Comparison of ENCODE assay signal across 13 cellular contexts in genomic region chr3:143650827-143651226, GRCh38.
DNase-seq lines count a peak whose midpoint lies in the region; ATAC-seq and TF ChIP-seq lines count a peak whose summit lies in the region.
"Had no signal": no experiment of that assay in that cellular context is flagged by ENCODE, and none has a peak within 500 bp of the region (broad histone marks: within the 10 kb centered on the region; RNA-seq: fewer than 3 reads in every experiment).

No MANE protein-coding gene starts in this region.

- no peaks in the 10 kb centered on the region for H3K9me3 Mint-ChIP-seq in nephron
- H3K9me3 Mint-ChIP-seq: CD8-positive, alpha-beta T cell had no signal

- H3K4me2 ChIP-seq in smooth muscle cell: no peak overlapping the region
- H3K4me2 ChIP-seq: A549 had no signal

- no peak for ATAC-seq in GM19328 (IDR thresholded peaks at IDR 0.05; ENCODE audit: unreplicated experiment)
- no peak for ATAC-seq in GM21390 (IDR thresholded peaks at IDR 0.05; ENCODE audit: unreplicated experiment)
- ATAC-seq: A549; CD8-positive, alpha-beta T cell; HCT116 had no signal

- no peaks in the 10 kb centered on the region for H3K36me3 Mint-ChIP-seq in nephron (ENCODE audit: low read depth)

- H3K27me3 ChIP-seq in adipocyte (replicated peaks; ENCODE audit: control insufficient read depth, insufficient read depth, low read length): no peaks in the 10 kb centered on the region
- no peaks in the 10 kb centered on the region for H3K27me3 ChIP-seq in smooth muscle cell (ENCODE audit: low read depth)

- peak overlapping the region in 2 of 3 experiments; percentile 44 to 56 for H3K27ac Mint-ChIP-seq in nephron
- H3K27ac Mint-ChIP-seq: CD14-positive monocyte; CD8-positive, alpha-beta T cell had no signal

- DNase-seq in Kasumi-1 (lab: John Stamatoyannopoulos, UW): peak; percentile 12 to 28
- DNase-seq in adipocyte (ENCODE audit: low read depth): no peak
- no peak for DNase-seq in smooth muscle cell (lab: John Stamatoyannopoulos, UW; ENCODE audit: unreplicated experiment)
- DNase-seq: CD8-positive, alpha-beta T cell; COR-L47; DMS79 treated with DMSO at 0.1 percent for 48 hours; EL had no signal

- H3K27me3 Mint-ChIP-seq in nephron (ENCODE audit: low read depth): no peaks in the 10 kb centered on the region

- H3K4me1 ChIP-seq in adipocyte (ENCODE audit: control insufficient read depth, insufficient read depth, low read length) (peaks cover 61% of the 10 kb centered on the region), smooth muscle cell (ENCODE audit: low read depth) (no peaks in the 10 kb centered on the region)
- H3K4me1 ChIP-seq: A549 had no signal

- H3F3A ChIP-seq in smooth muscle cell (ENCODE audit: low read depth): no peaks in the 10 kb centered on the region

- 86% methylated on average over 1 of the region's 1 CpG for WGBS in smooth muscle cell (ENCODE audit: low lambda C conversion rate)

- no peak overlapping the region for H3K4me3 Mint-ChIP-seq in nephron
- H3K4me3 Mint-ChIP-seq: CD14-positive monocyte; CD8-positive, alpha-beta T cell had no signal

- H3K36me3 ChIP-seq in adipocyte (ENCODE audit: control insufficient read depth, insufficient read depth, low read length, severe bottlenecking) (peaks cover 3% of the 10 kb centered on the region), smooth muscle cell (ENCODE audit: low read depth) (no peaks in the 10 kb centered on the region)

- no peak overlapping the region for H3K27ac ChIP-seq in smooth muscle cell (ENCODE audit: low read depth)
- H3K27ac ChIP-seq: A549 had no signal

- no peak overlapping the region for H3K4me3 ChIP-seq in adipocyte (ENCODE audit: low read length)
- H3K4me3 ChIP-seq in smooth muscle cell: no peak overlapping the region
- H3K4me3 ChIP-seq: A549 had no signal

- no peaks in the 10 kb centered on the region for H4K20me1 ChIP-seq in smooth muscle cell (ENCODE audit: low read depth)

- no peaks in the 10 kb centered on the region for H3K9me3 ChIP-seq in adipocyte (ENCODE audit: control insufficient read depth, low read length)
- no peaks in the 10 kb centered on the region for H3K9me3 ChIP-seq in smooth muscle cell (replicated peaks; ENCODE audit: low read depth)
- H3K9me3 ChIP-seq: A549 had no signal

- H3K79me2 ChIP-seq in smooth muscle cell (ENCODE audit: low read depth): no peaks in the 10 kb centered on the region

- H3K9ac ChIP-seq in adipocyte (ENCODE audit: low read length): peak overlapping the region; percentile 88
- H3K9ac ChIP-seq in smooth muscle cell (ENCODE audit: low read depth): no peak overlapping the region

- TF ChIP-seq CTCF in nephron (IDR thresholded peaks at IDR 0.05; ENCODE audit: unreplicated experiment in 3 of 3) (no peak), smooth muscle cell (IDR thresholded peaks at IDR 0.05; ENCODE audit: borderline replicate concordance, insufficient read depth, poor library complexity, severe bottlenecking) (no peak)

- peaks cover 6% of the 10 kb centered on the region for H3K4me1 Mint-ChIP-seq in nephron

- H2AFZ ChIP-seq in smooth muscle cell (ENCODE audit: low read depth): no peak overlapping the region

Comparison
In these comparisons a context has a peak if more than half of its experiments do, and no peak if none do; other contexts are left out.
1. DNase-seq: peak in Kasumi-1 (2 of 2); none in adipocyte (single experiment) and smooth muscle cell (single experiment).